27 cellular contexts compared by ENCODE assay signal in the genomic region with DNA sequence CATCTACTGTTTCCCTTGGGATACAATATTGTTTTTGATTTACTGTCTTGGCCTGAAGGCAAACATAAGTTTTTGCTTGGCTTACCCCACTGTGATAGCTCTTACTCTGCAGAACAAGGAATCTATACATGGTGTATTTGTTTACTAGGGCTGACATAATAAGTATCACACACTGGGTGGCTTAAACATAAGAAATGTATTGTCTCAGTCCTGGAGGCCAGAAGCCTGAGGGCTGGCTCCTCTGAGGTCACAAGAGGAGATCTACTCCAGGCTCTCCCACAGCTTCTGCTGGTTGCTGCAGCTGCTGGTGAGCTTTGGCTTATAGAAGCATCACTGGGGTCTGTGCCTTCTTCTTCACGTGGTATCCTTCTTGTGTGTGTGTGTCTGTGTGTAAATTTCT. TPM values are rescaled to one million over a fixed set of nuclear protein-coding genes. Genes with fewer than 3 reads are reported as not detected.
"Had no signal": no experiment of that assay in that cellular context is flagged by ENCODE, and none has a peak within 500 bp of the region (broad histone marks: within the 10 kb centered on the region; RNA-seq: fewer than 3 reads in every experiment).

No MANE protein-coding gene starts in this region.

- H3K27ac ChIP-seq: coronary artery, heart right ventricle, parathyroid adenoma, psoas muscle, right lobe of liver, spleen, testis, tibial nerve, upper lobe of right lung, vagina had no signal

- ATAC-seq: left lobe of liver; psoas muscle; right lobe of liver; stimulated activated memory B cell treated with anti-CD40 and anti-IgM and Interleukin-4, amounts not matched to agents 10 μg/mL and 1 μg/mL and 100 μg/mL, for 72 hours; upper lobe of right lung had no signal

- H3K27me3 ChIP-seq: right lobe of liver, testis, tibial nerve, vagina had no signal

- H3K27me3 Mint-ChIP-seq: stimulated activated memory B cell treated with anti-CD40 and anti-IgM and Interleukin-4, amounts not matched to agents 10 μg/mL and 1 μg/mL and 100 μg/mL, for 72 hours had no signal

- H3K36me3 Mint-ChIP-seq: naive B cell; stimulated activated memory B cell treated with anti-CD40 and anti-IgM and Interleukin-4, amounts not matched to agents 10 μg/mL and 1 μg/mL and 100 μg/mL, for 72 hours had no signal

- H3K9me3 Mint-ChIP-seq: endodermal cell; naive B cell; nephron progenitor cell; stimulated activated naive CD8-positive, alpha-beta T cell treated with anti-CD3 and anti-CD28 coated beads, Interleukin-15, Interleukin-2, amounts not matched to agents 100 ng/mL and 50 ng/mL, for 24 hours had no signal

- H3K9me3 ChIP-seq: heart right ventricle, psoas muscle, right lobe of liver, spleen, testis, tibial nerve, upper lobe of right lung, vagina had no signal

- DNase-seq: effector CD4-positive, alpha-beta T cell; endodermal cell; mammary epithelial cell; midbrain; naive B cell; nephron progenitor cell; psoas muscle; retina; right lobe of liver; spleen; stimulated activated CD4-positive, alpha-beta T cell treated with anti-CD3 and anti-CD28 coated beads, Interleukin-15, amount 100 ng/mL, for 24 hours; stimulated activated CD4-positive, alpha-beta T cell treated with anti-CD3 and anti-CD28 coated beads, Interleukin-1b, Interleukin-23, amount 100 ng/mL, for 48 hours; stimulated activated CD4-positive, alpha-beta T cell treated with anti-CD3 and anti-CD28 coated beads, Interleukin-4, amount 100 ng/mL, for 24 hours; upper lobe of right lung had no signal

- H3K4me1 Mint-ChIP-seq: naive B cell; nephron progenitor cell; stimulated activated memory B cell treated with anti-CD40 and anti-IgM and Interleukin-4, amounts not matched to agents 10 μg/mL and 1 μg/mL and 100 μg/mL, for 72 hours had no signal

- H3K27ac Mint-ChIP-seq: endodermal cell; naive B cell; nephron progenitor cell; stimulated activated memory B cell treated with anti-CD40 and anti-IgM and Interleukin-4, amounts not matched to agents 10 μg/mL and 1 μg/mL and 100 μg/mL, for 72 hours; stimulated activated naive CD8-positive, alpha-beta T cell treated with anti-CD3 and anti-CD28 coated beads, Interleukin-15, Interleukin-2, amounts not matched to agents 100 ng/mL and 50 ng/mL, for 24 hours had no signal

- H3K4me3 Mint-ChIP-seq: endodermal cell; naive B cell; nephron progenitor cell; stimulated activated memory B cell treated with anti-CD40 and anti-IgM and Interleukin-4, amounts not matched to agents 10 μg/mL and 1 μg/mL and 100 μg/mL, for 72 hours; stimulated activated naive CD8-positive, alpha-beta T cell treated with anti-CD3 and anti-CD28 coated beads, Interleukin-15, Interleukin-2, amounts not matched to agents 100 ng/mL and 50 ng/mL, for 24 hours had no signal

RNA-seq across cellular contexts. Expression of gene IGSF5, which starts 30.7 kb away (rescaled TPM):
- total RNA-seq: dermis microvascular lymphatic vessel endothelial cell, endothelial cell of umbilical vein, left lobe of liver, omental fat pad, psoas muscle, right lobe of liver, tibial nerve, upper lobe of right lung, vagina had no signal
- polyA plus RNA-seq: endothelial cell of umbilical vein, esophagus, mammary epithelial cell, psoas muscle had no signal
